8 cellular contexts compared by ENCODE assay signal in the genomic region with DNA sequence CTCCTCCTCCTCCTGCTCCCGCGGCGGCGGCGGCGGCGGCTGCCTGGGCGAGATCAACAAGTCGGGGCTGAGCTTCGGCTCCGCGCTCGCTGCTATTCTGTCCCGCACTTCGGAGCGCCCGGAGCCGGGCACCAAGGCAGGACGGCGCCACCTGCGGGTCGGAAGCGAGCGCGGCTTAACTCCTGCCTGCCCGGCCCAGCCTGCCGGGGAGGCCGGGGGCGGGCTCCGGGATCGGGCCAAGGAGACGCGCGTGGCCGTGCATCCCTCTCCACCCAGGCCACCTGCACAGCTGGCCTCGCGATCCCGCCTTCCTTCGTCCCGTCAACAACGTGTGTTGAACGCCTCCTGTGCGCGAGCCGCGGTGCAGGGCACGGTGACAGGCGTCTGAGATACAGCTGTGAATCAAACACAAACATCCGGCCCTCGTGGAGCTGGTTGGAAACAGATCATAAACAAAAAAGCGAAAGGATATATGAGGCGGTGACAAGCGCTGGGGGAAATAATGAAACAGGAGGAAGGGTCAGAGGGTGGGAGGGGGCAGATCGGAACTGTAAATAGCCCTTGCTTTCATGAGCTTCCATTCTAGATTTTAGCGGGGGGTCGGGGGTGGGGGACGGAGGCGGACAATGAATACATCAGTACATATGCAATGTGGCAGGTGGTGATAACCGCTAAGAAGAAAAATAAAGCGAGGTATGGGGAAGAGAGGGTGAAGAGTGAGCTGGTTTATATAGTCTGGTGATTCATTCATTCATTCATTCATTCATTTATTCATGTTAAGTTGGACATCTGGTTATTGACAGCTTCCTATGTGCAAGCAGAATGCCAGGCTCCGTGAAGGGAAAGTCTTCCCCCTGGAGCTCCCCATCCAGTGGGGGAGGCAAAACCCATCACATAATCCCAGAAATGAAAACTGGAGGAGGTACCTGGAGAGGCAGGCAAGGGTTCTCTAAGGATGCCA. TPM values are rescaled to one million over a fixed set of nuclear protein-coding genes. Genes with fewer than 3 reads are reported as not detected.
DNase-seq lines count a peak whose midpoint lies in the region; ATAC-seq and TF ChIP-seq lines count a peak whose summit lies in the region.

No MANE protein-coding gene starts in this region.

- H3K27me3 ChIP-seq in kidney epithelial cell (ENCODE audit: control insufficient read depth, insufficient read depth, low read length) = peaks cover 44% of the 10 kb centered on the region

- no peaks in the 10 kb centered on the region for H3K36me3 ChIP-seq in kidney epithelial cell (ENCODE audit: control insufficient read depth, insufficient read depth, low read length)

- TF ChIP-seq CTCF in kidney epithelial cell (IDR thresholded peaks at IDR 0.05; ENCODE audit: insufficient read depth, low read length, poor library complexity, severe bottlenecking) = peak; percentile 60

- H3K4me3 ChIP-seq in kidney epithelial cell (ENCODE audit: low read depth, low read length) = peak overlapping the region; percentile 7

- DNase-seq in 8988T = peak; percentile 97
- peak; percentile 32 for DNase-seq in GM19240 (ENCODE audit: insufficient read length, low spot score)
- peak; percentile 67 for DNase-seq in NCI-H2196 treated with DMSO at 0.1 percent for 48 hours (lab: John Stamatoyannopoulos, UW; ENCODE audit: unreplicated experiment)
- DNase-seq in activated CD4-positive, alpha-beta T cell treated with anti-CD3 and anti-CD28 coated beads for 1 hour = peak; percentile 15
- peak; percentile 86 for DNase-seq in cerebellum (ENCODE audit: low spot score)
- peak; percentile 7 for DNase-seq in kidney epithelial cell (ENCODE audit: low read depth)
- peak; percentile 47 to 68 (median 51) for DNase-seq in stimulated activated CD4-positive, alpha-beta T cell treated with anti-CD3 and anti-CD28 coated beads, Interleukin-12 subunit alpha, Interleukin-12 subunit beta, amount 100 ng/mL, for 48 hours (ENCODE audit: low read depth in 2 of 3, low spot score in 1 of 3)

- no peak for ATAC-seq in HG03095 (IDR thresholded peaks at IDR 0.05; ENCODE audit: unreplicated experiment)

RNA-seq across cellular contexts. Expression of gene KCNB1, which starts 2.0 kb away (rescaled TPM):
- total RNA-seq in cerebellum (10.0 TPM), kidney epithelial cell (not detected in 2 replicates)

Comparison
In these comparisons a context has a peak if more than half of its experiments do, and no peak if none do; other contexts are left out.
1. DNase-seq: peak in every context shown above with its lines; median percentile 97 in 8988T; 86 in cerebellum; 67 in NCI-H2196 treated with DMSO at 0.1 percent for 48 hours; 51 in stimulated activated CD4-positive, alpha-beta T cell treated with anti-CD3 and anti-CD28 coated beads, Interleukin-12 subunit alpha, Interleukin-12 subunit beta, amount 100 ng/mL, for 48 hours; 32 in GM19240; 15 in activated CD4-positive, alpha-beta T cell treated with anti-CD3 and anti-CD28 coated beads for 1 hour; 7 in kidney epithelial cell.
2. RNA of gene KCNB1, which starts 2.0 kb away (total RNA-seq): 10.0 TPM in cerebellum (single experiment); not detected in kidney epithelial cell; every median in the first group is over 10 times any median in the second.